ENCODE assay signal across 1 cellular context in genomic region chr1:167631386-167631941, GRCh38.
TF ChIP-seq lines count a peak whose summit lies in the region.

No MANE protein-coding gene starts in this region.

TF ChIP-seq in GM23338, 12 proteins besides CTCF, POLR2A, EP300 and RAD21 (continued from another document):
- TF ChIP-seq, protein P1, sequence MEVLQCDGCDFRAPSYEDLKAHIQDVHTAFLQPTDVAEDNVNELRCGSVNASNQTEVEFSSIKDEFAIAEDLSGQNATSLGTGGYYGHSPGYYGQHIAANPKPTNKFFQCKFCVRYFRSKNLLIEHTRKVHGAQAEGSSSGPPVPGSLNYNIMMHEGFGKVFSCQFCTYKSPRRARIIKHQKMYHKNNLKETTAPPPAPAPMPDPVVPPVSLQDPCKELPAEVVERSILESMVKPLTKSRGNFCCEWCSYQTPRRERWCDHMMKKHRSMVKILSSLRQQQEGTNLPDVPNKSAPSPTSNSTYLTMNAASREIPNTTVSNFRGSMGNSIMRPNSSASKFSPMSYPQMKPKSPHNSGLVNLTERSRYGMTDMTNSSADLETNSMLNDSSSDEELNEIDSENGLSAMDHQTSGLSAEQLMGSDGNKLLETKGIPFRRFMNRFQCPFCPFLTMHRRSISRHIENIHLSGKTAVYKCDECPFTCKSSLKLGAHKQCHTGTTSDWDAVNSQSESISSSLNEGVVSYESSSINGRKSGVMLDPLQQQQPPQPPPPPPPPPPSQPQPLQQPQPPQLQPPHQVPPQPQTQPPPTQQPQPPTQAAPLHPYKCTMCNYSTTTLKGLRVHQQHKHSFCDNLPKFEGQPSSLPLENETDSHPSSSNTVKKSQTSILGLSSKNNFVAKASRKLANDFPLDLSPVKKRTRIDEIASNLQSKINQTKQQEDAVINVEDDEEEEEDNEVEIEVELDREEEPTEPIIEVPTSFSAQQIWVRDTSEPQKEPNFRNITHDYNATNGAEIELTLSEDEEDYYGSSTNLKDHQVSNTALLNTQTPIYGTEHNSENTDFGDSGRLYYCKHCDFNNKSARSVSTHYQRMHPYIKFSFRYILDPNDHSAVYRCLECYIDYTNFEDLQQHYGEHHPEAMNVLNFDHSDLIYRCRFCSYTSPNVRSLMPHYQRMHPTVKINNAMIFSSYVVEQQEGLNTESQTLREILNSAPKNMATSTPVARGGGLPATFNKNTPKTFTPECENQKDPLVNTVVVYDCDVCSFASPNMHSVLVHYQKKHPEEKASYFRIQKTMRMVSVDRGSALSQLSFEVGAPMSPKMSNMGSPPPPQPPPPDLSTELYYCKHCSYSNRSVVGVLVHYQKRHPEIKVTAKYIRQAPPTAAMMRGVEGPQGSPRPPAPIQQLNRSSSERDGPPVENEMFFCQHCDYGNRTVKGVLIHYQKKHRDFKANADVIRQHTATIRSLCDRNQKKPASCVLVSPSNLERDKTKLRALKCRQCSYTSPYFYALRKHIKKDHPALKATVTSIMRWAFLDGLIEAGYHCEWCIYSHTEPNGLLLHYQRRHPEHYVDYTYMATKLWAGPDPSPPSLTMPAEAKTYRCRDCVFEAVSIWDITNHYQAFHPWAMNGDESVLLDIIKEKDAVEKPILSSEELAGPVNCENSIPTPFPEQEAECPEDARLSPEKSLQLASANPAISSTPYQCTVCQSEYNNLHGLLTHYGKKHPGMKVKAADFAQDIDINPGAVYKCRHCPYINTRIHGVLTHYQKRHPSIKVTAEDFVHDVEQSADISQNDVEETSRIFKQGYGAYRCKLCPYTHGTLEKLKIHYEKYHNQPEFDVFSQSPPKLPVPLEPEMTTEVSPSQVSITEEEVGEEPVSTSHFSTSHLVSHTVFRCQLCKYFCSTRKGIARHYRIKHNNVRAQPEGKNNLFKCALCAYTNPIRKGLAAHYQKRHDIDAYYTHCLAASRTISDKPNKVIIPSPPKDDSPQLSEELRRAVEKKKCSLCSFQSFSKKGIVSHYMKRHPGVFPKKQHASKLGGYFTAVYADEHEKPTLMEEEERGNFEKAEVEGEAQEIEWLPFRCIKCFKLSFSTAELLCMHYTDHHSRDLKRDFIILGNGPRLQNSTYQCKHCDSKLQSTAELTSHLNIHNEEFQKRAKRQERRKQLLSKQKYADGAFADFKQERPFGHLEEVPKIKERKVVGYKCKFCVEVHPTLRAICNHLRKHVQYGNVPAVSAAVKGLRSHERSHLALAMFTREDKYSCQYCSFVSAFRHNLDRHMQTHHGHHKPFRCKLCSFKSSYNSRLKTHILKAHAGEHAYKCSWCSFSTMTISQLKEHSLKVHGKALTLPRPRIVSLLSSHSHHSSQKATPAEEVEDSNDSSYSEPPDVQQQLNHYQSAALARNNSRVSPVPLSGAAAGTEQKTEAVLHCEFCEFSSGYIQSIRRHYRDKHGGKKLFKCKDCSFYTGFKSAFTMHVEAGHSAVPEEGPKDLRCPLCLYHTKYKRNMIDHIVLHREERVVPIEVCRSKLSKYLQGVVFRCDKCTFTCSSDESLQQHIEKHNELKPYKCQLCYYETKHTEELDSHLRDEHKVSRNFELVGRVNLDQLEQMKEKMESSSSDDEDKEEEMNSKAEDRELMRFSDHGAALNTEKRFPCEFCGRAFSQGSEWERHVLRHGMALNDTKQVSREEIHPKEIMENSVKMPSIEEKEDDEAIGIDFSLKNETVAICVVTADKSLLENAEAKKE (CRISPR knock-in tag; IDR thresholded peaks at IDR 0.05), result no peak
- TF ChIP-seq ZNF114 (CRISPR knock-in tag; IDR thresholded peaks at IDR 0.05), result no peak
- no peak for TF ChIP-seq STAT1 (IDR thresholded peaks at IDR 0.05; ENCODE audit: unreplicated experiment)
- no peak for TF ChIP-seq REST (IDR thresholded peaks at IDR 0.05; ENCODE audit: unreplicated experiment)
- TF ChIP-seq JUNB (IDR thresholded peaks at IDR 0.05; ENCODE audit: unreplicated experiment), result no peak
- TF ChIP-seq EZH2phosphoT487 (IDR thresholded peaks at IDR 0.05; ENCODE audit: unreplicated experiment), result no peak
- no peak for TF ChIP-seq CREB1 (CRISPR knock-in tag; IDR thresholded peaks at IDR 0.05; ENCODE audit: low read depth)
- no peak for TF ChIP-seq EZH2 (IDR thresholded peaks at IDR 0.05; ENCODE audit: low read depth, unreplicated experiment)
- TF ChIP-seq POLR2AphosphoS5 (IDR thresholded peaks at IDR 0.05; ENCODE audit: low read depth), result no peak
- TF ChIP-seq NANOG (IDR thresholded peaks at IDR 0.05; ENCODE audit: borderline replicate concordance), result no peak
- no peak for TF ChIP-seq ETS1 (IDR thresholded peaks at IDR 0.05)
